In the genomic region with DNA sequence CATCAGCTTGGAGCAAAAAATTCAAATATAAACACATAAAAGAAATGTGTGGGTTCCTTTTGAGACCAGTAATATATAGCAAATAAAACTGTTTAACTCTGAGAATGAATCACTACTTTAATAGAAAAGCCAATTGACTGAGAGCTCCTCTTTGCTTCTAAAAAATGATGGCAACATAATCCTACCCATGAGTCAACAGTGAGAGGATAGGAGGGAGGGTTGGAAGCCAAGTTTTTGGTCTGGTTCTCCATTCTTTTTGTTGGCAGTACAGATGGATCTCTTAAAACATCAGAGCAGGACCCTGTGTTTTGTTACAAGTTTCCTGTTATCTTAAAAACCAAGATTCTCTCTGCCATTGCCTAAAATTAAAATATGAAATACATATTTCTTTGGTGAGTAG, we compare ENCODE assay signal across 22 cellular contexts. TPM values are rescaled to one million over a fixed set of nuclear protein-coding genes. Genes with fewer than 3 reads are reported as not detected.
A peak's percentile ranks its signal among the peaks of the same experiment; 100 is the strongest.
DNase-seq lines count a peak whose midpoint lies in the region; ATAC-seq, FAIRE-seq and TF ChIP-seq lines count a peak whose summit lies in the region.
"Had no signal": no experiment of that assay in that cellular context is flagged by ENCODE, and none has a peak within 500 bp of the region (broad histone marks: within the 10 kb centered on the region; RNA-seq: fewer than 3 reads in every experiment).

No MANE protein-coding gene starts in this region.

- in situ Hi-C loops in mammary epithelial cell (cut with MboI; ENCODE audit: low sequenced_read_pairs in 2 of 2), result loop anchor here in 1 of 2 donors (25.0 kb wide), 1 partner anchor 889 kb away; no protein-coding TSS in a partner anchor

- TF ChIP-seq CTCF in AG04449 (IDR thresholded peaks at IDR 0.05; ENCODE audit: insufficient read depth, low read length, missing control alignments), result no peak
- no peak for TF ChIP-seq CTCF in HFFc6 (IDR thresholded peaks at IDR 0.05)
- TF ChIP-seq CTCF in mammary epithelial cell (conservative IDR thresholded peaks at IDR 0.05 in 1 of 2, IDR thresholded peaks at IDR 0.05 in 1 of 2; ENCODE audit: extremely low read depth in 1 of 2, insufficient read depth in 1 of 2, low read depth in 1 of 2, low read length in 2 of 2), result no peak
- TF ChIP-seq CTCF in Caco-2 (IDR thresholded peaks at IDR 0.05; ENCODE audit: insufficient read depth in 1 of 2, low read depth in 1 of 2, low read length in 1 of 2, severe bottlenecking in 1 of 2, unreplicated experiment in 1 of 2), result no peak
- TF ChIP-seq CTCF in heart left ventricle (IDR thresholded peaks at IDR 0.05), result no peak

- no peak overlapping the region for H3K4me3 ChIP-seq in AG04449 (ENCODE audit: low read depth, low read length)
- H3K4me3 ChIP-seq in mammary epithelial cell (replicated peaks in 1 of 3; ENCODE audit: insufficient read depth in 1 of 3, low read depth in 2 of 3, low read length in 3 of 3), result no peak overlapping the region
- no peak overlapping the region for H3K4me3 ChIP-seq in Caco-2 (ENCODE audit: low read depth, low read length)
- no peak overlapping the region for H3K4me3 ChIP-seq in heart left ventricle
- H3K4me3 ChIP-seq: cardiac muscle cell, gastroesophageal sphincter, lower lobe of right lung, upper lobe of right lung had no signal

- no peaks in the 10 kb centered on the region for H4K20me1 ChIP-seq in mammary epithelial cell (ENCODE audit: insufficient read depth, low read length)

- no peaks in the 10 kb centered on the region for H3K79me2 ChIP-seq in mammary epithelial cell (ENCODE audit: insufficient read depth, low read length)

- no peak for FAIRE-seq in H54 (lab: Jason Lieb, UNC)
- FAIRE-seq: TTC549 had no signal

- intact Hi-C loops in mammary epithelial cell (cut with micrococcal nuclease), result no loop called here
- intact Hi-C loops in Caco-2 (cut with micrococcal nuclease; ENCODE audit: unreplicated experiment), result no loop called here
- intact Hi-C loops in heart left ventricle (cut with DNase I), result loop anchor here in 1 of 10 donors (10.0 kb wide), 1 partner anchor 876 kb away; no protein-coding TSS in a partner anchor

- H3K27ac Mint-ChIP-seq in HFFc6 (peak overlapping the region; percentile 71), Caco-2 (ENCODE audit: unreplicated experiment) (no peak overlapping the region)
- H3K27ac Mint-ChIP-seq: activated CD4-positive, alpha-beta T cell treated with anti-CD3 and anti-CD28 coated beads, Interleukin-2, amount 10 ng/mL, durations not matched to agents 7 days and 5 days; activated naive CD4-positive, alpha-beta T cell treated with anti-CD3 and anti-CD28 coated beads, Interleukin-2, amount 10 ng/mL, durations not matched to agents 7 days and 5 days; naive thymus-derived CD8-positive, alpha-beta T cell; stimulated activated naive CD8-positive, alpha-beta T cell treated with anti-CD3 and anti-CD28 coated beads, Interleukin-15, Interleukin-2, amounts not matched to agents 100 ng/mL and 50 ng/mL, for 24 hours had no signal

- CTCF ChIA-PET in AG04449 (lab: Yijun Ruan, JAX), result interaction anchor here (0.9 to 1.8 kb wide), 5 partner anchors 9 to 573 kb away, joined by 3 to 7 read pairs (median 3); no protein-coding TSS in a partner anchor
- CTCF ChIA-PET in mammary epithelial cell (lab: Charles Lee; ENCODE audit: low non-redundant PET), result no interaction called here
- CTCF ChIA-PET in Caco-2 (lab: Charles Lee), result no interaction called here

- DNase-seq in AG04449 (ENCODE audit: low read depth, low spot score) (peak; percentile 42), HFFc6 (peak; percentile 76), mammary epithelial cell (peak; percentile 16), iris pigment epithelial cell (ENCODE audit: low read depth) (peak; percentile 75), H54 (ENCODE audit: insufficient read length, low spot score) (no peak), Caco-2 (no peak), heart left ventricle (no peak)
- DNase-seq in effector CD4-positive, alpha-beta T cell, result no peak
- DNase-seq: activated CD4-positive, alpha-beta T cell treated with anti-CD3 and anti-CD28 coated beads, Interleukin-2, amount 10 ng/mL, durations not matched to agents 7 days and 5 days; activated naive CD4-positive, alpha-beta T cell treated with anti-CD3 and anti-CD28 coated beads, Interleukin-2, amount 10 ng/mL, durations not matched to agents 7 days and 5 days; activated T-cell treated with anti-CD3 and anti-CD28 coated beads for 4 hours; effector memory CD4-positive, alpha-beta T cell; lower lobe of right lung; naive thymus-derived CD8-positive, alpha-beta T cell; NCI-H2029; NCI-H526 treated with DMSO at 0.1 percent for 48 hours; stimulated activated CD4-positive, alpha-beta T cell treated with anti-CD3 and anti-CD28 coated beads, Interleukin-15, amount 100 ng/mL, for 24 hours; upper lobe of right lung had no signal

- H3K36me3 ChIP-seq in mammary epithelial cell (ENCODE audit: insufficient read depth, low read length) (no peaks in the 10 kb centered on the region), Caco-2 (ENCODE audit: control insufficient read depth, insufficient read depth, low read length) (no peaks in the 10 kb centered on the region), heart left ventricle (no peaks in the 10 kb centered on the region)
- H3K36me3 ChIP-seq: cardiac muscle cell, gastroesophageal sphincter, lower lobe of right lung, upper lobe of right lung had no signal

- no TSS peak for BruUV-seq in mammary epithelial cell (replicated peaks; lab: Mats Ljungman, UMichigan)
- no TSS peak for BruUV-seq in Caco-2 (replicated peaks; lab: Mats Ljungman, UMichigan)

- H3K4me1 ChIP-seq in mammary epithelial cell (ENCODE audit: insufficient read depth, low read length), result no peaks in the 10 kb centered on the region
- H3K4me1 ChIP-seq in Caco-2, result peaks cover 4% of the 10 kb centered on the region; the same call in 1 of the 2 replicates
- H3K4me1 ChIP-seq in heart left ventricle, result no peaks in the 10 kb centered on the region
- H3K4me1 ChIP-seq: gastroesophageal sphincter, lower lobe of right lung, upper lobe of right lung had no signal

- H3K27me3 Mint-ChIP-seq in HFFc6 (ENCODE audit: insufficient read depth), result no peaks in the 10 kb centered on the region
- H3K27me3 Mint-ChIP-seq in Caco-2 (ENCODE audit: insufficient read depth, unreplicated experiment), result peaks cover 8% of the 10 kb centered on the region
- H3K27me3 Mint-ChIP-seq: activated CD4-positive, alpha-beta T cell treated with anti-CD3 and anti-CD28 coated beads, Interleukin-2, amount 10 ng/mL, durations not matched to agents 7 days and 5 days; activated naive CD4-positive, alpha-beta T cell treated with anti-CD3 and anti-CD28 coated beads, Interleukin-2, amount 10 ng/mL, durations not matched to agents 7 days and 5 days; naive thymus-derived CD8-positive, alpha-beta T cell; stimulated activated naive CD8-positive, alpha-beta T cell treated with anti-CD3 and anti-CD28 coated beads, Interleukin-15, Interleukin-2, amounts not matched to agents 100 ng/mL and 50 ng/mL, for 24 hours had no signal

- H3K36me3 Mint-ChIP-seq in HFFc6 (ENCODE audit: low read depth) (peaks cover 48% of the 10 kb centered on the region), Caco-2 (ENCODE audit: insufficient read depth, unreplicated experiment) (no peaks in the 10 kb centered on the region)
- H3K36me3 Mint-ChIP-seq: activated naive CD4-positive, alpha-beta T cell treated with anti-CD3 and anti-CD28 coated beads, Interleukin-2, amount 10 ng/mL, durations not matched to agents 7 days and 5 days; naive thymus-derived CD8-positive, alpha-beta T cell had no signal

- no peak overlapping the region for H3K9ac ChIP-seq in mammary epithelial cell (ENCODE audit: insufficient read depth, low read length)

- no peaks in the 10 kb centered on the region for H3K27me3 ChIP-seq in mammary epithelial cell (ENCODE audit: insufficient read depth, low read length)
- no peaks in the 10 kb centered on the region for H3K27me3 ChIP-seq in Caco-2 (replicated peaks; ENCODE audit: control insufficient read depth, insufficient read depth, low read length)
- peaks cover 0 to 13% (median 0%) of the 10 kb centered on the region in 9 donors for H3K27me3 ChIP-seq in heart left ventricle
- H3K27me3 ChIP-seq: cardiac muscle cell, gastroesophageal sphincter, upper lobe of right lung had no signal

- H3K4me3 Mint-ChIP-seq in HFFc6, result no peak overlapping the region
- H3K4me3 Mint-ChIP-seq in Caco-2 (ENCODE audit: unreplicated experiment), result no peak overlapping the region
- H3K4me3 Mint-ChIP-seq: activated CD4-positive, alpha-beta T cell treated with anti-CD3 and anti-CD28 coated beads, Interleukin-2, amount 10 ng/mL, durations not matched to agents 7 days and 5 days; activated naive CD4-positive, alpha-beta T cell treated with anti-CD3 and anti-CD28 coated beads, Interleukin-2, amount 10 ng/mL, durations not matched to agents 7 days and 5 days; naive thymus-derived CD8-positive, alpha-beta T cell; stimulated activated naive CD8-positive, alpha-beta T cell treated with anti-CD3 and anti-CD28 coated beads, Interleukin-15, Interleukin-2, amounts not matched to agents 100 ng/mL and 50 ng/mL, for 24 hours had no signal

- POLR2A ChIA-PET in AG04449 (lab: Yijun Ruan, JAX), result no interaction called here
- POLR2A ChIA-PET in Caco-2 (lab: Charles Lee), result no interaction called here

- H3K9me3 Mint-ChIP-seq in HFFc6, result no peaks in the 10 kb centered on the region
- H3K9me3 Mint-ChIP-seq in Caco-2 (ENCODE audit: unreplicated experiment), result no peaks in the 10 kb centered on the region
- H3K9me3 Mint-ChIP-seq: activated CD4-positive, alpha-beta T cell treated with anti-CD3 and anti-CD28 coated beads, Interleukin-2, amount 10 ng/mL, durations not matched to agents 7 days and 5 days; activated naive CD4-positive, alpha-beta T cell treated with anti-CD3 and anti-CD28 coated beads, Interleukin-2, amount 10 ng/mL, durations not matched to agents 7 days and 5 days; stimulated activated naive CD8-positive, alpha-beta T cell treated with anti-CD3 and anti-CD28 coated beads, Interleukin-15, Interleukin-2, amounts not matched to agents 100 ng/mL and 50 ng/mL, for 24 hours had no signal

- no peak overlapping the region for H3K4me2 ChIP-seq in mammary epithelial cell (ENCODE audit: insufficient read depth, low read depth, low read length)

- H3K27ac ChIP-seq in mammary epithelial cell (ENCODE audit: insufficient read depth, low read depth, low read length) (no peak overlapping the region), heart left ventricle (no peak overlapping the region)
- H3K27ac ChIP-seq: cardiac muscle cell, gastroesophageal sphincter, lower lobe of right lung, upper lobe of right lung had no signal

- no peak for ATAC-seq in heart left ventricle
- ATAC-seq: gastroesophageal sphincter; lower lobe of right lung; naive thymus-derived CD8-positive, alpha-beta T cell; upper lobe of right lung had no signal

- no peak overlapping the region for H2AFZ ChIP-seq in mammary epithelial cell (ENCODE audit: low read depth, low read length)

- TF ChIP-seq POLR2A in H54 (IDR thresholded peaks at IDR 0.05; ENCODE audit: low read depth, low read length) (no peak), heart left ventricle (IDR thresholded peaks at IDR 0.05) (no peak)

- dilution Hi-C loops in mammary epithelial cell (cut with HindIII; ENCODE audit: low sequenced_read_pairs), result no loop called here

- no peaks in the 10 kb centered on the region for H3K9me3 ChIP-seq in mammary epithelial cell (replicated peaks; ENCODE audit: insufficient read depth, low read length)
- no peaks in the 10 kb centered on the region for H3K9me3 ChIP-seq in Caco-2
- H3K9me3 ChIP-seq in heart left ventricle, result no peaks in the 10 kb centered on the region
- H3K9me3 ChIP-seq: gastroesophageal sphincter, lower lobe of right lung, upper lobe of right lung had no signal

- H3K4me1 Mint-ChIP-seq in HFFc6 (ENCODE audit: low read depth) (peaks cover 77% of the 10 kb centered on the region), Caco-2 (ENCODE audit: low read depth, unreplicated experiment) (peaks cover 7% of the 10 kb centered on the region)
- H3K4me1 Mint-ChIP-seq: activated CD4-positive, alpha-beta T cell treated with anti-CD3 and anti-CD28 coated beads, Interleukin-2, amount 10 ng/mL, durations not matched to agents 7 days and 5 days; activated naive CD4-positive, alpha-beta T cell treated with anti-CD3 and anti-CD28 coated beads, Interleukin-2, amount 10 ng/mL, durations not matched to agents 7 days and 5 days; naive thymus-derived CD8-positive, alpha-beta T cell had no signal

RNA-seq across cellular contexts. Expression of a gene that starts 50.0 kb away (rescaled TPM):
- total RNA-seq in HFFc6 (2021; fragmentation: NEBNext Ultra II Directional; extraction: Animal tissue kit (Norgen Biotek cat#: 25700)), result 100 to 1,000 TPM in 2 of 6 experiments, 10 to 100 TPM in 4; 20.5 to 220 (median 23.5) TPM
- 100 to 1,000 TPM in 1 of 2 donors, 10 to 100 TPM in 1; 20.0 to 306 TPM for total RNA-seq in mammary epithelial cell
- polyA plus RNA-seq in mammary epithelial cell, result 0.26 TPM
- polyA minus RNA-seq in mammary epithelial cell, result 2.3 TPM
- 0.21 and 0.29 TPM in 2 replicates for total RNA-seq in Caco-2 (2022)
- 100 to 1,000 TPM in 1 of 9 donors, 10 to 100 TPM in 7, 1 to 10 TPM in 1; 8.7 to 102 (median 22.9) TPM for total RNA-seq in heart left ventricle
- 10 to 100 TPM; 24.2 to 27.5 TPM for polyA plus RNA-seq in heart left ventricle
- total RNA-seq: activated CD4-positive, alpha-beta T cell treated with anti-CD3 and anti-CD28 coated beads, Interleukin-2, amount 10 ng/mL, durations not matched to agents 7 days and 5 days; naive thymus-derived CD8-positive, alpha-beta T cell had no signal
- polyA plus RNA-seq: naive thymus-derived CD8-positive, alpha-beta T cell had no signal

Comparison
In these comparisons a context has a peak if more than half of its experiments do, and no peak if none do; other contexts are left out.
1. DNase-seq: peak in AG04449 (single experiment), HFFc6 (single experiment), mammary epithelial cell (single experiment) and iris pigment epithelial cell (single experiment); none in H54 (single experiment), effector CD4-positive, alpha-beta T cell (single experiment), Caco-2 (0 of 2) and heart left ventricle (0 of 5).